In genomic region chr12:6384499-6385436, GRCh38 we compare ENCODE assay signal across 9 cellular contexts. TPM values are rescaled to one million over a fixed set of nuclear protein-coding genes. Genes with fewer than 3 reads are reported as not detected.
DNase-seq lines count a peak whose midpoint lies in the region; ATAC-seq and TF ChIP-seq lines count a peak whose summit lies in the region.
"Had no signal": no experiment of that assay in that cellular context is flagged by ENCODE, and none has a peak within 500 bp of the region (broad histone marks: within the 10 kb centered on the region; RNA-seq: fewer than 3 reads in every experiment).

No MANE protein-coding gene starts in this region.

- DNase-seq in activated naive CD8-positive, alpha-beta T cell treated with anti-CD3 and anti-CD28 coated beads for 36 hours, result no peak
- DNase-seq in uterus (peak in 1 of 2 donors; percentile 42), superior temporal gyrus (ENCODE audit: extremely low spot score) (no peak)
- no peak for DNase-seq in NK-92 treated with Interleukin-12 subunit alpha and Interleukin-12 subunit beta, amount 100 ng/mL, for 24 hours (lab: John Stamatoyannopoulos, UW)
- DNase-seq: activated B cell treated with CpG ODN at 0.5 μM for 24 hours had no signal

- no peak overlapping the region for H3K4me3 ChIP-seq in endocrine pancreas (ENCODE audit: control insufficient read depth, insufficient read depth, low read length)
- peak overlapping the region; percentile 68 for H3K4me3 ChIP-seq in mucosa of stomach (ENCODE audit: low read length)
- peak overlapping the region; percentile 47 to 73 for H3K4me3 ChIP-seq in uterus

- TF ChIP-seq POLR2A in uterus (IDR thresholded peaks at IDR 0.05), result peak in 1 of 2 donors; percentile 7

- intact Hi-C loops in uterus (cut with DNase I; ENCODE audit: low total_unique reads), result no loop called here

- no peak for TF ChIP-seq CTCF in uterus (IDR thresholded peaks at IDR 0.05)

- no peaks in the 10 kb centered on the region for H3K9me3 Mint-ChIP-seq in activated naive CD8-positive, alpha-beta T cell (ENCODE audit: low read depth)
- no peaks in the 10 kb centered on the region for H3K9me3 Mint-ChIP-seq in activated naive CD8-positive, alpha-beta T cell treated with anti-CD3 and anti-CD28 coated beads for 36 hours
- H3K9me3 Mint-ChIP-seq: activated B cell treated with CpG ODN at 0.5 μM for 24 hours had no signal

- H3K4me3 Mint-ChIP-seq in activated naive CD8-positive, alpha-beta T cell, result peak overlapping the region; percentile 18
- no peak overlapping the region for H3K4me3 Mint-ChIP-seq in activated naive CD8-positive, alpha-beta T cell treated with anti-CD3 and anti-CD28 coated beads for 36 hours

- H3K36me3 Mint-ChIP-seq in activated naive CD8-positive, alpha-beta T cell, result no peaks in the 10 kb centered on the region
- H3K36me3 Mint-ChIP-seq in activated naive CD8-positive, alpha-beta T cell treated with anti-CD3 and anti-CD28 coated beads for 36 hours, result no peaks in the 10 kb centered on the region

- H3K9me3 ChIP-seq in endocrine pancreas (ENCODE audit: control insufficient read depth, low read length), result no peaks in the 10 kb centered on the region
- no peaks in the 10 kb centered on the region for H3K9me3 ChIP-seq in mucosa of stomach (ENCODE audit: control insufficient read depth, low read length)
- H3K9me3 ChIP-seq in uterus, result no peaks in the 10 kb centered on the region

- H3K27me3 Mint-ChIP-seq in activated naive CD8-positive, alpha-beta T cell, result peaks cover 3% of the 10 kb centered on the region
- H3K27me3 Mint-ChIP-seq in activated naive CD8-positive, alpha-beta T cell treated with anti-CD3 and anti-CD28 coated beads for 36 hours, result peaks cover 15% of the 10 kb centered on the region

- no peaks in the 10 kb centered on the region for H3K27me3 ChIP-seq in endocrine pancreas (ENCODE audit: control insufficient read depth, insufficient read depth, low read length)
- no peaks in the 10 kb centered on the region for H3K27me3 ChIP-seq in mucosa of stomach (ENCODE audit: control insufficient read depth, insufficient read depth, low read length)
- no peaks in the 10 kb centered on the region for H3K27me3 ChIP-seq in uterus

- H3K4me1 Mint-ChIP-seq in activated naive CD8-positive, alpha-beta T cell (ENCODE audit: low read depth), result peaks cover 9% of the 10 kb centered on the region
- H3K4me1 Mint-ChIP-seq in activated naive CD8-positive, alpha-beta T cell treated with anti-CD3 and anti-CD28 coated beads for 36 hours, result peaks cover 3% of the 10 kb centered on the region

- no peak for ATAC-seq in GM21825 (IDR thresholded peaks at IDR 0.05; ENCODE audit: unreplicated experiment)

- H3K9ac ChIP-seq in endocrine pancreas (ENCODE audit: control insufficient read depth, insufficient read depth, low read length) (peak overlapping the region; percentile 92), mucosa of stomach (ENCODE audit: low read length) (peak overlapping the region; percentile 98)

- no peak overlapping the region for H3K27ac Mint-ChIP-seq in activated naive CD8-positive, alpha-beta T cell
- H3K27ac Mint-ChIP-seq in activated naive CD8-positive, alpha-beta T cell treated with anti-CD3 and anti-CD28 coated beads for 36 hours, result no peak overlapping the region
- H3K27ac Mint-ChIP-seq: activated B cell treated with CpG ODN at 0.5 μM for 24 hours had no signal

- H3K27ac ChIP-seq in uterus, result peak overlapping the region; percentile 95 to 97

- H3K4me1 ChIP-seq in endocrine pancreas (ENCODE audit: control insufficient read depth, insufficient read depth, low read length) (peaks cover 4% of the 10 kb centered on the region), mucosa of stomach (ENCODE audit: control insufficient read depth, insufficient read depth, low read length) (peaks cover 38% of the 10 kb centered on the region), uterus (peaks cover 0 to 7% of the 10 kb centered on the region in 2 donors)

- H3K36me3 ChIP-seq in endocrine pancreas (ENCODE audit: control insufficient read depth, insufficient read depth, low read length) (no peaks in the 10 kb centered on the region), mucosa of stomach (ENCODE audit: control insufficient read depth, insufficient read depth, low read length) (no peaks in the 10 kb centered on the region), uterus (no peaks in the 10 kb centered on the region)

RNA-seq across cellular contexts. Expression of gene LTBR, which starts 0.8 kb away (rescaled TPM):
- total RNA-seq in activated naive CD8-positive, alpha-beta T cell treated with anti-CD3 and anti-CD28 coated beads for 36 hours, result 1 to 10 TPM; 1.1 to 1.5 TPM
- 100 to 1,000 TPM in 1 of 4 donors, 10 to 100 TPM in 3; 28.1 to 116 (median 83.5) TPM for total RNA-seq in uterus

RNA-seq across cellular contexts. Expression of gene SCNN1A, which starts 9.4 kb away (rescaled TPM):
- 1 to 10 TPM; 2.7 to 3.7 TPM for total RNA-seq in activated naive CD8-positive, alpha-beta T cell treated with anti-CD3 and anti-CD28 coated beads for 36 hours
- total RNA-seq in uterus, result 10 to 100 TPM in 2 of 4 donors, 1 to 10 TPM in 2; 1.3 to 38.3 (median 7.3) TPM
- total RNA-seq: activated B cell treated with CpG ODN at 0.5 μM for 24 hours had no signal

RNA-seq across cellular contexts. Expression of gene TNFRSF1A, which starts 42.9 kb away (rescaled TPM):
- 10 to 100 TPM; 44.8 to 49.1 TPM for total RNA-seq in activated naive CD8-positive, alpha-beta T cell treated with anti-CD3 and anti-CD28 coated beads for 36 hours
- 100 to 1,000 TPM in 3 of 4 donors, 10 to 100 TPM in 1; 71.8 to 297 (median 174) TPM for total RNA-seq in uterus
- total RNA-seq: activated B cell treated with CpG ODN at 0.5 μM for 24 hours had no signal

RNA-seq across cellular contexts. Expression of gene CD27, which starts 60.0 kb away (rescaled TPM):
- 100 to 1,000 TPM; 175 to 181 TPM for total RNA-seq in activated naive CD8-positive, alpha-beta T cell treated with anti-CD3 and anti-CD28 coated beads for 36 hours
- 1 to 10 TPM in 1 of 4 donors, under 1 TPM in 1, not detected in 2; 0.35 to 1.4 TPM for total RNA-seq in uterus

Comparison
In these comparisons a context has a peak if more than half of its experiments do, and no peak if none do; other contexts are left out.
1. RNA of gene LTBR, which starts 0.8 kb away (total RNA-seq): 28.1 to 116 TPM in uterus; 1.1 to 1.5 TPM in activated naive CD8-positive, alpha-beta T cell treated with anti-CD3 and anti-CD28 coated beads for 36 hours; every median in the first group is over 10 times any median in the second.